Comparison of ENCODE assay signal across 13 cellular contexts in the genomic region with DNA sequence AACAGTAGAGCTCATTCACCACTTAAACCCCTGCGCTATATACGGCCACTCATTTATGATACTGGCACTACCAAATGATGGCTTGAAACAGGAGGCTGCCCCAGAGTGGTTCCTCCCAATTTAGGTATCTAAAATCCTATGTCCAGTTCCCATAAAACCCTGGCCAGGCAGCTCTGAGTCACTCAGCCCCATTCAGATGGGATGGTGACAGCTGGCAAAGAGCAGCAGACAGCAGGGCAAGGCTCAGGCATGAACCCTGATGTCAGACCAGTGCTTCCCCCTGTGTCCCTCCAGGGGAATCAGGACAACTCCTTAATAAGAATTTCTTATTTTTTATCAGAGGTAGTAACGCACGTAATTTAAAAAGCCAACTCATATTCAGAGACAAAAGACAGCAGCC.
DNase-seq lines count a peak whose midpoint lies in the region; ATAC-seq and TF ChIP-seq lines count a peak whose summit lies in the region.
"Had no signal": no experiment of that assay in that cellular context is flagged by ENCODE, and none has a peak within 500 bp of the region (broad histone marks: within the 10 kb centered on the region; RNA-seq: fewer than 3 reads in every experiment).

No MANE protein-coding gene starts in this region.

- H3K9me3 ChIP-seq in ascending aorta (no peaks in the 10 kb centered on the region), OCI-LY7 (ENCODE audit: low read length) (peaks cover 7% of the 10 kb centered on the region), A673 (ENCODE audit: low read depth, low read length, poor library complexity, severe bottlenecking) (no peaks in the 10 kb centered on the region)

- intact Hi-C loops in ascending aorta (cut with DNase I) (loop anchor here (5.0 to 10.0 kb wide), 2 partner anchors 40 to 52 kb away; no protein-coding TSS in a partner anchor), OCI-LY7 (cut with micrococcal nuclease; ENCODE audit: unreplicated experiment) (no loop called here), A673 (cut with micrococcal nuclease; ENCODE audit: unreplicated experiment) (no loop called here)

- DNase-seq in EL (peak; percentile 26), ascending aorta (ENCODE audit: low spot score in 2 of 2) (peak; percentile 33 to 89), islet precursor cell (peak; percentile 84), retina (peak; percentile 26), OCI-LY7 (ENCODE audit: low spot score) (no peak), A673 (ENCODE audit: low spot score) (no peak)
- DNase-seq: activated naive CD8-positive, alpha-beta T cell treated with anti-CD3 and anti-CD28 coated beads for 36 hours; IMR-90; NCI-H2081 treated with DMSO at 0.1 percent for 48 hours; T1000 had no signal

- H2AFZ ChIP-seq in OCI-LY7 (ENCODE audit: low read length) = no peak overlapping the region

- H3K36me3 ChIP-seq in ascending aorta (no peaks in the 10 kb centered on the region), OCI-LY7 (ENCODE audit: insufficient read depth, low read length) (no peaks in the 10 kb centered on the region), A673 (ENCODE audit: insufficient read depth, low read length, poor library complexity, severe bottlenecking) (no peaks in the 10 kb centered on the region)

- H3K27me3 ChIP-seq in ascending aorta (no peaks in the 10 kb centered on the region), A673 (replicated peaks; ENCODE audit: insufficient read depth, low read depth, low read length, poor library complexity) (no peaks in the 10 kb centered on the region)
- H3K27me3 ChIP-seq: dorsolateral prefrontal cortex had no signal

- peaks cover 13 to 58% of the 10 kb centered on the region in 2 donors for H3K4me1 ChIP-seq in ascending aorta
- no peaks in the 10 kb centered on the region for H3K4me1 ChIP-seq in OCI-LY7 (ENCODE audit: insufficient read depth, low read length, poor library complexity, severe bottlenecking)
- no peaks in the 10 kb centered on the region for H3K4me1 ChIP-seq in A673 (ENCODE audit: insufficient read depth, low read length, poor library complexity, severe bottlenecking)

- BruUV-seq in OCI-LY7 (replicated peaks; lab: Mats Ljungman, UMichigan) (no TSS peak), A673 (replicated peaks; lab: Mats Ljungman, UMichigan) (no TSS peak)

- no peaks in the 10 kb centered on the region for H3K9me2 ChIP-seq in OCI-LY7 (ENCODE audit: insufficient read depth, low read length)

- H3K4me3 ChIP-seq in ascending aorta = no peak overlapping the region
- H3K4me3 ChIP-seq in OCI-LY7 (ENCODE audit: low read depth, low read length, poor library complexity, severe bottlenecking) = no peak overlapping the region
- no peak overlapping the region for H3K4me3 ChIP-seq in A673 (ENCODE audit: low read depth, low read length, poor library complexity, severe bottlenecking)
- H3K4me3 ChIP-seq: dorsolateral prefrontal cortex had no signal

- TF ChIP-seq CTCF in ascending aorta (IDR thresholded peaks at IDR 0.05) (peak in 1 of 3 experiments; percentile 17), OCI-LY7 (conservative IDR thresholded peaks at IDR 0.05; ENCODE audit: low read length) (no peak), A673 (conservative IDR thresholded peaks at IDR 0.05; ENCODE audit: low read depth, low read length) (no peak)

- H3K27ac ChIP-seq in ascending aorta (peak overlapping the region; percentile 87 to 92), OCI-LY7 (ENCODE audit: low read depth, low read length, poor library complexity, severe bottlenecking) (no peak overlapping the region), A673 (ENCODE audit: low read depth, low read length, poor library complexity, severe bottlenecking) (no peak overlapping the region)

- ATAC-seq in GM18519 (IDR thresholded peaks at IDR 0.05; ENCODE audit: low FRiP score, unreplicated experiment) = no peak
- no peak for ATAC-seq in GM21619 (IDR thresholded peaks at IDR 0.05; ENCODE audit: unreplicated experiment)

- CTCF ChIA-PET in OCI-LY7 (lab: Charles Lee; ENCODE audit: unreplicated experiment) = no interaction called here
- CTCF ChIA-PET in A673 (lab: Charles Lee) = no interaction called here

- H4K20me1 ChIP-seq in OCI-LY7 (ENCODE audit: insufficient read depth, low read length) = no peaks in the 10 kb centered on the region

- H3K79me2 ChIP-seq in OCI-LY7 (ENCODE audit: insufficient read depth, low read depth, low read length) = no peaks in the 10 kb centered on the region

- POLR2A ChIA-PET in OCI-LY7 (lab: Charles Lee) = interaction anchor here (0.6 to 1.0 kb wide), 2 partner anchors 88 to 241 kb away, joined by 3 read pairs; no protein-coding TSS in a partner anchor
- POLR2A ChIA-PET in A673 (lab: Charles Lee; ENCODE audit: low non-redundant PET) = no interaction called here

- H3K4me2 ChIP-seq in OCI-LY7 (ENCODE audit: low read length) = no peak overlapping the region

Comparison
In these comparisons a context has a peak if more than half of its experiments do, and no peak if none do; other contexts are left out.
1. DNase-seq: peak in EL (single experiment), ascending aorta (2 of 2), islet precursor cell (single experiment) and retina (single experiment); none in OCI-LY7 (single experiment) and A673 (single experiment).
2. H3K27ac ChIP-seq: peak in ascending aorta (2 of 2); none in OCI-LY7 (single experiment) and A673 (single experiment).